12 cellular contexts compared by ENCODE assay signal in genomic region chr10:132961420-132961803, GRCh38. TPM values are rescaled to one million over a fixed set of nuclear protein-coding genes. Genes with fewer than 3 reads are reported as not detected.
DNase-seq lines count a peak whose midpoint lies in the region; ATAC-seq lines count a peak whose summit lies in the region.
"Had no signal": no experiment of that assay in that cellular context is flagged by ENCODE, and none has a peak within 500 bp of the region (broad histone marks: within the 10 kb centered on the region; RNA-seq: fewer than 3 reads in every experiment).

No MANE protein-coding gene starts in this region.

- H3K27me3 Mint-ChIP-seq in activated T-helper 17 cell treated with anti-CD3 and anti-CD28 coated beads, Interleukin-2, amount 50 U/mL, for 72 hours: peaks cover 12% of the 10 kb centered on the region

- H3K9me3 ChIP-seq in subcutaneous abdominal adipose tissue (ENCODE audit: control insufficient read depth in 5 of 5, low read length in 5 of 5): no peaks in the 10 kb centered on the region
- H3K9me3 ChIP-seq: lower lobe of right lung, Peyer's patch, spleen had no signal

- ATAC-seq in activated T-helper 17 cell treated with anti-CD3 and anti-CD28 coated beads, Interleukin-2, amount 50 U/mL, for 72 hours (replicated peaks): no peak
- no peak for ATAC-seq in GM21619 (IDR thresholded peaks at IDR 0.05; ENCODE audit: unreplicated experiment)

- no peak overlapping the region for H3K9ac ChIP-seq in subcutaneous abdominal adipose tissue (ENCODE audit: low read length in 5 of 5)

- H3K4me3 Mint-ChIP-seq in activated T-helper 17 cell treated with anti-CD3 and anti-CD28 coated beads, Interleukin-2, amount 50 U/mL, for 72 hours: peak overlapping the region; percentile 88

- no peak overlapping the region for H3K27ac Mint-ChIP-seq in activated T-helper 17 cell treated with anti-CD3 and anti-CD28 coated beads, Interleukin-2, amount 50 U/mL, for 72 hours

- H3K9me3 Mint-ChIP-seq in activated T-helper 17 cell treated with anti-CD3 and anti-CD28 coated beads, Interleukin-2, amount 50 U/mL, for 72 hours: no peaks in the 10 kb centered on the region

- H3K4me1 Mint-ChIP-seq in activated T-helper 17 cell treated with anti-CD3 and anti-CD28 coated beads, Interleukin-2, amount 50 U/mL, for 72 hours: peaks cover 19% of the 10 kb centered on the region

- H3K36me3 ChIP-seq in subcutaneous abdominal adipose tissue (ENCODE audit: control insufficient read depth in 5 of 5, insufficient read depth in 5 of 5, low read length in 5 of 5): no peaks in the 10 kb centered on the region
- H3K36me3 ChIP-seq: lower lobe of right lung, Peyer's patch, spleen had no signal

- peak overlapping the region in 3 of 5 donors; percentile 61 to 75 (median 74) for H3K4me3 ChIP-seq in subcutaneous abdominal adipose tissue (ENCODE audit: low read depth in 1 of 5, low read length in 5 of 5)

- H3K4me1 ChIP-seq in subcutaneous abdominal adipose tissue (ENCODE audit: control insufficient read depth in 5 of 5, insufficient read depth in 5 of 5, low read length in 5 of 5): peaks cover 0 to 18% (median 11%) of the 10 kb centered on the region in 5 donors
- H3K4me1 ChIP-seq: Peyer's patch had no signal

- no peak overlapping the region for H3K27ac ChIP-seq in subcutaneous abdominal adipose tissue (ENCODE audit: low read depth, low read length)
- H3K27ac ChIP-seq: lower lobe of right lung, Peyer's patch had no signal

- DNase-seq in activated effector memory CD4-positive, alpha-beta T cell treated with anti-CD3 and anti-CD28 coated beads, Interleukin-2, amount 50 U/mL, for 16 hours: peak; percentile 38
- no peak for DNase-seq in activated effector memory CD4-positive, alpha-beta T cell treated with Interleukin-2 at 50 U/mL for 16 hours
- DNase-seq in mesenteric fat pad (ENCODE audit: low spot score): peak; percentile 41
- DNase-seq in NCI-H526 (lab: John Stamatoyannopoulos, UW): no peak
- no peak for DNase-seq in NCI-H2107 treated with DMSO at 0.1 percent for 48 hours (lab: John Stamatoyannopoulos, UW; ENCODE audit: unreplicated experiment)
- DNase-seq: NCI-H146 had no signal

- no peaks in the 10 kb centered on the region for H3K36me3 Mint-ChIP-seq in activated T-helper 17 cell treated with anti-CD3 and anti-CD28 coated beads, Interleukin-2, amount 50 U/mL, for 72 hours (ENCODE audit: low read depth)

- peaks cover 6 to 64% (median 41%) of the 10 kb centered on the region in 5 donors for H3K27me3 ChIP-seq in subcutaneous abdominal adipose tissue (ENCODE audit: control insufficient read depth in 5 of 5, insufficient read depth in 4 of 5, low read length in 5 of 5)
- H3K27me3 ChIP-seq: Peyer's patch had no signal

RNA-seq across cellular contexts. Expression of gene CFAP46, which starts 19.0 kb away (rescaled TPM):
- total RNA-seq in activated T-helper 17 cell treated with anti-CD3 and anti-CD28 coated beads, Interleukin-2, amount 50 U/mL, for 72 hours: not detected
- total RNA-seq in mesenteric fat pad: not detected
- total RNA-seq: Peyer's patch had no signal

Comparison
In these comparisons a context has a peak if more than half of its experiments do, and no peak if none do; other contexts are left out.
1. DNase-seq: peak in activated effector memory CD4-positive, alpha-beta T cell treated with anti-CD3 and anti-CD28 coated beads, Interleukin-2, amount 50 U/mL, for 16 hours (single experiment) and mesenteric fat pad (single experiment); none in activated effector memory CD4-positive, alpha-beta T cell treated with Interleukin-2 at 50 U/mL for 16 hours (single experiment), NCI-H526 (0 of 2) and NCI-H2107 treated with DMSO at 0.1 percent for 48 hours (single experiment).